Comparison of ENCODE assay signal across 22 cellular contexts in genomic region chr17:74516561-74516960, GRCh38. TPM values are rescaled to one million over a fixed set of nuclear protein-coding genes. Genes with fewer than 3 reads are reported as not detected.
DNase-seq lines count a peak whose midpoint lies in the region; ATAC-seq, FAIRE-seq and TF ChIP-seq lines count a peak whose summit lies in the region.
"Had no signal": no experiment of that assay in that cellular context is flagged by ENCODE, and none has a peak within 500 bp of the region (broad histone marks: within the 10 kb centered on the region; RNA-seq: fewer than 3 reads in every experiment).

No MANE protein-coding gene starts in this region.

- no peak overlapping the region for H2AFZ ChIP-seq in astrocyte (ENCODE audit: low read depth, low read length)

- no peaks in the 10 kb centered on the region for H3K79me2 ChIP-seq in astrocyte (ENCODE audit: insufficient read depth, low read length)

- no peak overlapping the region for H3K9ac ChIP-seq in astrocyte (ENCODE audit: low read length)

- H3K36me3 Mint-ChIP-seq in astrocyte (ENCODE audit: low read depth, unreplicated experiment) (no peaks in the 10 kb centered on the region), osteocyte (ENCODE audit: unreplicated experiment) (no peaks in the 10 kb centered on the region)
- H3K36me3 Mint-ChIP-seq: CD8-positive, alpha-beta T cell had no signal

- H3K27me3 Mint-ChIP-seq in astrocyte (ENCODE audit: low read depth, unreplicated experiment) = peaks cover 29% of the 10 kb centered on the region
- peaks cover 3% of the 10 kb centered on the region for H3K27me3 Mint-ChIP-seq in osteocyte (ENCODE audit: unreplicated experiment)

- peaks cover 14% of the 10 kb centered on the region for H3K9me3 ChIP-seq in astrocyte (ENCODE audit: insufficient read depth, low read depth, low read length)
- peaks cover 11% of the 10 kb centered on the region; the same call in 1 of the 2 replicates for H3K9me3 ChIP-seq in SJCRH30 (replicated peaks)
- H3K9me3 ChIP-seq: BE2C had no signal

- ATAC-seq in HG03354 (IDR thresholded peaks at IDR 0.05; ENCODE audit: poor library complexity, severe bottlenecking, unreplicated experiment) = no peak
- ATAC-seq: CD8-positive, alpha-beta T cell had no signal

- H3K9me3 Mint-ChIP-seq in astrocyte (ENCODE audit: unreplicated experiment) = peaks cover 17% of the 10 kb centered on the region
- peaks cover 9% of the 10 kb centered on the region for H3K9me3 Mint-ChIP-seq in osteocyte (ENCODE audit: unreplicated experiment)

- peak overlapping the region; percentile 16 for H3K27ac Mint-ChIP-seq in astrocyte (ENCODE audit: unreplicated experiment)
- no peak overlapping the region for H3K27ac Mint-ChIP-seq in osteocyte (ENCODE audit: unreplicated experiment)
- H3K27ac Mint-ChIP-seq: CD8-positive, alpha-beta T cell had no signal

- H3K4me3 Mint-ChIP-seq in astrocyte (ENCODE audit: unreplicated experiment) (no peak overlapping the region), osteocyte (ENCODE audit: unreplicated experiment) (no peak overlapping the region)
- H3K4me3 Mint-ChIP-seq: CD8-positive, alpha-beta T cell had no signal

- DNase-seq in AG20443 (ENCODE audit: low spot score) = peak; percentile 3
- DNase-seq in astrocyte (ENCODE audit: low read depth) = no peak
- DNase-seq in germinal center (ENCODE audit: low spot score) = peak; percentile 0
- DNase-seq in osteocyte (ENCODE audit: extremely low spot score, unreplicated experiment) = peak; percentile 62
- DNase-seq in NCI-H82 (lab: John Stamatoyannopoulos, UW) = no peak
- DNase-seq in SJCRH30 = no peak
- DNase-seq: BE2C, COR-L47, DMS153, DMS79 treated with DMSO at 0.1 percent for 48 hours, EL had no signal

- no peak for FAIRE-seq in astrocyte (lab: Jason Lieb, UNC)
- FAIRE-seq: A204.1, D721Med, G401.6, GM12891, GM19239, H1 had no signal

- no peak for TF ChIP-seq CTCF in astrocyte (IDR thresholded peaks at IDR 0.05; ENCODE audit: insufficient read depth, low read depth, low read length)
- no peak for TF ChIP-seq CTCF in osteocyte (IDR thresholded peaks at IDR 0.05)

- H4K20me1 ChIP-seq in astrocyte (ENCODE audit: insufficient read depth, low read length) = no peaks in the 10 kb centered on the region

- no peaks in the 10 kb centered on the region for H3K36me3 ChIP-seq in astrocyte (ENCODE audit: insufficient read depth, low read length)
- no peaks in the 10 kb centered on the region for H3K36me3 ChIP-seq in SJCRH30
- H3K36me3 ChIP-seq: BE2C, HAP-1 had no signal

- H3K4me1 ChIP-seq in astrocyte (ENCODE audit: insufficient read depth, low read length) = peaks cover 8% of the 10 kb centered on the region
- H3K4me1 ChIP-seq in SJCRH30 = no peaks in the 10 kb centered on the region
- H3K4me1 ChIP-seq: BE2C, HAP-1 had no signal

- H3K4me1 Mint-ChIP-seq in astrocyte (ENCODE audit: low read depth, unreplicated experiment) (peaks cover 6% of the 10 kb centered on the region), osteocyte (ENCODE audit: unreplicated experiment) (no peaks in the 10 kb centered on the region)

- H3K4me3 ChIP-seq in astrocyte (ENCODE audit: insufficient read depth, low read depth, low read length) (no peak overlapping the region), SJCRH30 (no peak overlapping the region)
- H3K4me3 ChIP-seq: HAP-1 had no signal

- H3K27me3 ChIP-seq in astrocyte (ENCODE audit: insufficient read depth, low read length) (no peaks in the 10 kb centered on the region), SJCRH30 (no peaks in the 10 kb centered on the region; the same call in 1 of the 2 replicates)

- H3K4me2 ChIP-seq in astrocyte (ENCODE audit: low read length) = no peak overlapping the region

- H3K27ac ChIP-seq in astrocyte (ENCODE audit: low read depth, low read length) (no peak overlapping the region), SJCRH30 (no peak overlapping the region)
- H3K27ac ChIP-seq: C4-2B, HL-60 had no signal

RNA-seq across cellular contexts. Expression of gene CD300LB, which starts 14.7 kb away (rescaled TPM):
- not detected in 2 replicates for total RNA-seq in astrocyte
- total RNA-seq in osteocyte = not detected in 2 replicates
- not detected in 2 replicates for total RNA-seq in SJCRH30 (2014; rRNA removed; shearing (Covaris generic))
- total RNA-seq: CD8-positive, alpha-beta T cell; H1 had no signal

RNA-seq across cellular contexts. Expression of gene CD300C, which starts 29.4 kb away (rescaled TPM):
- total RNA-seq in astrocyte = 0.27 TPM in 1 of 2 replicates, not detected in the other
- total RNA-seq in osteocyte = not detected in 2 replicates
- not detected in 2 replicates for total RNA-seq in SJCRH30 (2014; rRNA removed; shearing (Covaris generic))
- total RNA-seq: CD8-positive, alpha-beta T cell; H1 had no signal

RNA-seq across cellular contexts. Expression of gene CD300A, which starts 50.1 kb away (rescaled TPM):
- total RNA-seq in astrocyte = not detected in 2 replicates
- total RNA-seq in osteocyte = not detected in 2 replicates
- total RNA-seq in SJCRH30 (2014; rRNA removed; shearing (Covaris generic)) = not detected in 2 replicates

RNA-seq across cellular contexts. Expression of gene CD300H, which starts 50.7 kb away (rescaled TPM):
- not detected in 2 replicates for total RNA-seq in astrocyte
- not detected in 2 replicates for total RNA-seq in osteocyte
- not detected in 2 replicates for total RNA-seq in SJCRH30 (2014; rRNA removed; shearing (Covaris generic))
- total RNA-seq: CD8-positive, alpha-beta T cell; H1 had no signal

Comparison
In these comparisons a context has a peak if more than half of its experiments do, and no peak if none do; other contexts are left out.
1. DNase-seq: peak in AG20443 (single experiment), germinal center (single experiment) and osteocyte (single experiment); none in astrocyte (single experiment), NCI-H82 (single experiment) and SJCRH30 (0 of 2).